In genomic region chr18:49811151-49811938, GRCh38 we compare ENCODE assay signal across 8 cellular contexts. TPM values are rescaled to one million over a fixed set of nuclear protein-coding genes. Genes with fewer than 3 reads are reported as not detected.
DNase-seq lines count a peak whose midpoint lies in the region; ATAC-seq, FAIRE-seq and TF ChIP-seq lines count a peak whose summit lies in the region.

No MANE protein-coding gene starts in this region.

- H3K9me3 ChIP-seq in left ventricle myocardium inferior (replicated peaks) (peaks cover 14% of the 10 kb centered on the region), SU-DHL-6 (ENCODE audit: insufficient read depth, low read length) (peaks cover 6% of the 10 kb centered on the region; the same call in 1 of the 2 replicates), kidney (ENCODE audit: control insufficient read depth in 1 of 2, low read length in 2 of 2) (peaks cover 0 to 4% of the 10 kb centered on the region in 2 donors), vagina (no peaks in the 10 kb centered on the region)

- TF ChIP-seq CTCF in left ventricle myocardium inferior (IDR thresholded peaks at IDR 0.05; ENCODE audit: borderline replicate concordance) (no peak), SU-DHL-6 (IDR thresholded peaks at IDR 0.05; ENCODE audit: insufficient read depth, low read length, poor library complexity, severe bottlenecking) (no peak), kidney (IDR thresholded peaks at IDR 0.05; ENCODE audit: borderline replicate concordance, extremely low read depth, insufficient read depth) (no peak), vagina (IDR thresholded peaks at IDR 0.05) (no peak)

- no peaks in the 10 kb centered on the region for H4K20me1 ChIP-seq in SU-DHL-6 (ENCODE audit: low read depth, low read length)

- H3K36me3 ChIP-seq in left ventricle myocardium inferior (no peaks in the 10 kb centered on the region), SU-DHL-6 (ENCODE audit: low read length) (peaks cover 9% of the 10 kb centered on the region; the same call in 1 of the 2 replicates), kidney (ENCODE audit: control insufficient read depth in 1 of 2, insufficient read depth in 2 of 2, low read length in 2 of 2) (no peaks in the 10 kb centered on the region), vagina (no peaks in the 10 kb centered on the region)

- TF ChIP-seq POLR2A in vagina (IDR thresholded peaks at IDR 0.05), result no peak

- peaks cover 65% of the 10 kb centered on the region for H3K79me2 ChIP-seq in SU-DHL-6 (ENCODE audit: insufficient read depth, low read length)

- H3K27ac ChIP-seq in left ventricle myocardium inferior (replicated peaks) (no peak overlapping the region), SU-DHL-6 (ENCODE audit: low read depth, low read length) (peak overlapping the region; percentile 9; the same call in 1 of the 2 replicates), kidney (ENCODE audit: low read depth in 2 of 2, low read length in 2 of 2) (peak overlapping the region; percentile 27 to 45), vagina (peak overlapping the region; percentile 18)

- H3K9ac ChIP-seq in SU-DHL-6 (ENCODE audit: low read length) (peak overlapping the region; percentile 82; the same call in 1 of the 2 replicates), kidney (ENCODE audit: low read length in 2 of 2) (no peak overlapping the region)

- H3K4me1 ChIP-seq in left ventricle myocardium inferior (peaks cover 63% of the 10 kb centered on the region), kidney (ENCODE audit: control insufficient read depth in 1 of 2, insufficient read depth in 1 of 2, low read depth in 1 of 2, low read length in 2 of 2) (peaks cover 0 to 6% of the 10 kb centered on the region in 2 donors), vagina (peaks cover 26% of the 10 kb centered on the region)

- H3K4me2 ChIP-seq in SU-DHL-6 (ENCODE audit: low read depth, low read length, poor library complexity, severe bottlenecking), result peak overlapping the region; percentile 83

- no peak for FAIRE-seq in kidney (lab: Jason Lieb, UNC)

- no peaks in the 10 kb centered on the region for H3K9me2 ChIP-seq in SU-DHL-6 (replicated peaks; ENCODE audit: insufficient read depth, low read length)

- H3K4me3 ChIP-seq in left ventricle myocardium inferior, result peak overlapping the region; percentile 84
- H3K4me3 ChIP-seq in SU-DHL-6 (ENCODE audit: insufficient read depth, low read length, poor library complexity, severe bottlenecking), result no peak overlapping the region
- peak overlapping the region; percentile 37 to 68 for H3K4me3 ChIP-seq in kidney (ENCODE audit: low read length in 2 of 2)
- no peak overlapping the region for H3K4me3 ChIP-seq in vagina

- no peak for ATAC-seq in left cardiac atrium
- ATAC-seq in left lobe of liver, result no peak
- ATAC-seq in HG02623 (IDR thresholded peaks at IDR 0.05; ENCODE audit: unreplicated experiment), result no peak

- H2AFZ ChIP-seq in SU-DHL-6 (ENCODE audit: low read depth, low read length, severe bottlenecking), result no peak overlapping the region

- intact Hi-C loops in left ventricle myocardium inferior (cut with micrococcal nuclease), result no loop called here
- intact Hi-C loops in left cardiac atrium (cut with DNase I), result no loop called here
- intact Hi-C loops in kidney (cut with DNase I), result no loop called here
- intact Hi-C loops in vagina (cut with DNase I), result no loop called here

- DNase-seq in left ventricle myocardium inferior, result no peak
- no peak for DNase-seq in left cardiac atrium
- DNase-seq in kidney, result no peak
- DNase-seq in vagina (ENCODE audit: extremely low spot score in 2 of 2), result no peak
- DNase-seq in left lobe of liver (ENCODE audit: low spot score), result no peak
- no peak for DNase-seq in RKO (ENCODE audit: low spot score)

- H3F3A ChIP-seq in SU-DHL-6 (ENCODE audit: insufficient read depth), result peaks cover 5% of the 10 kb centered on the region; the same call in 1 of the 2 replicates

- H3K27me3 ChIP-seq in left ventricle myocardium inferior (ENCODE audit: low read depth), result no peaks in the 10 kb centered on the region
- H3K27me3 ChIP-seq in SU-DHL-6 (ENCODE audit: low read length), result no peaks in the 10 kb centered on the region
- no peaks in the 10 kb centered on the region for H3K27me3 ChIP-seq in vagina

RNA-seq across cellular contexts. Expression of gene ACAA2, which starts 2.0 kb away (rescaled TPM):
- total RNA-seq in left ventricle myocardium inferior (287 TPM), left cardiac atrium (100 to 1,000 TPM; 137 to 155 TPM), kidney (115 TPM), vagina (50.6 TPM), left lobe of liver (572 TPM)
- polyA plus RNA-seq in kidney (ENCODE audit: insufficient read depth, low read depth, low replicate concordance), result 566 TPM

Comparison
In these comparisons a context has a peak if more than half of its experiments do, and no peak if none do; other contexts are left out.
1. H3K4me3 ChIP-seq: peak in left ventricle myocardium inferior (single experiment) and kidney (2 of 2); none in SU-DHL-6 (single experiment) and vagina (0 of 2).